1 cellular context compared by ENCODE assay signal in genomic region chr4:4386736-4387392, GRCh38.
TF ChIP-seq lines count a peak whose summit lies in the region.

Gene NSG1 (plus strand): TSS chr4:4387102. CDS start chr4:4387630, 528 bp downstream.

TF ChIP-seq in H1, 55 proteins besides CTCF, POLR2A, EP300 and RAD21 (continued from another document):
- TF ChIP-seq MAX (IDR thresholded peaks at IDR 0.05), result no peak
- TF ChIP-seq SP1 (IDR thresholded peaks at IDR 0.05; ENCODE audit: low read depth, low read length), result no peak
- no peak for TF ChIP-seq NRF1 (IDR thresholded peaks at IDR 0.05; ENCODE audit: low read depth, low read length)
- no peak for TF ChIP-seq KDM1A (IDR thresholded peaks at IDR 0.05; ENCODE audit: borderline replicate concordance, low read length)
- no peak for TF ChIP-seq SAP30 (IDR thresholded peaks at IDR 0.05; ENCODE audit: insufficient read depth, insufficient replicate concordance, low read length)
- peak; percentile 37; the same call in 1 of the 2 replicates for TF ChIP-seq PHF8 (conservative IDR thresholded peaks at IDR 0.05; ENCODE audit: low read depth, low read length)
- TF ChIP-seq CTBP2 (IDR thresholded peaks at IDR 0.05; ENCODE audit: borderline replicate concordance, insufficient read depth, insufficient read length, low read length), result peak; percentile 24
